ENCODE assay signal across 8 cellular contexts in the genomic region with DNA sequence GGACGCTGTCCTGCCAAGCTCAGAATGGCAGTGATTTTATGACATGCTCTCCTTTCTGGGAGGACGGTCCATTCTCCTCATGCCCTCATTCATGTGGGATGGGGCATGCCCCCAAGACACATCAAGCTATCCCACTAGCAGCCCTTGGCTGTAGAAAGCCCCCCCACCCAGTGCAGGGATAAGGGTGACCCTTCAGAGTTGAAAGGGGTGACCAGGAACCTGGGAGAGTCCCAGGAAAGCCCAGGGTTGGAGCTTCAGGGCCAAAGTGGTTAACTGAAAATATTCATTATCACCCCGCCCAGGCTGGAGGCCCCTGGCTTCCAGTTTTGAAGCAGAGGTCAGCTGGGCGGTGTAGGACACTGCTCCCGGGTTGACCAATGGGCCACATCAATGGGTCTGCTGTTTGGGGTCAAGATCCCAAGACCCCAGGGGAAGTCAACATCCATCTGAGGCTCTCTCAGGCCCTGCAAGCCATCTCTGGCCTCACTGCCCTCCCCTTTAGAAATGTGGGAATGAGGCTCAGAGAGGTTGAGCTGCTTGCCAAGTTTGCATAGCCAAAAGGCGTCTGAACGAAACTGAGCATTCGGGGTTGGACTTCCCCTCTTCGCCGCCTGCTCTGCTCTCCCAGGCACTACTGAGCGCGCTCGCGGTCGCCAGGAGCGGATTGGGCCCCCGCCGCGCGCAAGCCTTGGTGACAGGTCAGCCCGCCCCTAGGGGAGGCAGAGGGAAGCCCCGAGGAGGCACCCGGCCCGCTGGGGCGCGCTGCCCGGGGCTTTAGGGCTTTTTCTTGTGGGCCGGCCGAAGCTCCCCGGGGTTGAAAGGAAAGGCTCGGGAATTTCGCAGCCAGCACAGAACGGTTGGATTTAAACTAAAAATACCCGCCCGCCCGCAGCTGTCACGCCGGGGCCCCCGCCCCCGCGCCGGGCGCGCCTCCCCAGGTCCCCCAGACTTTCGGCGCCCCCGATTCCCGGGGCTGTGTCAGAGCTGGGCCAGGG. TPM values are rescaled to one million over a fixed set of nuclear protein-coding genes. Genes with fewer than 3 reads are reported as not detected.
A peak's percentile ranks its signal among the peaks of the same experiment; 100 is the strongest.
DNase-seq lines count a peak whose midpoint lies in the region; ATAC-seq, FAIRE-seq and TF ChIP-seq lines count a peak whose summit lies in the region.

No MANE protein-coding gene starts in this region.

- POLR2A ChIA-PET in PC-9 (lab: Charles Lee; ENCODE audit: unreplicated experiment), result interaction anchor here (0.6 kb wide), 1 partner anchor 9 kb away, joined by 4 read pairs; no protein-coding TSS in a partner anchor

- intact Hi-C loops in PC-9 (cut with micrococcal nuclease; ENCODE audit: unreplicated experiment), result no loop called here
- intact Hi-C loops in activated T-helper 2 cell treated with anti-CD3 and anti-CD28 coated beads, Interferon-gamma antibody, Interleukin-2, Interleukin-4, amounts not matched to agents 10 μg/mL and 5 μg/mL and 100 μg/mL, durations not matched to agents 14 hours and 24 hours and 36 hours (cut with micrococcal nuclease), result loop anchor here (1.0 kb wide), 2 partner anchors 11 to 18 kb away; no protein-coding TSS in a partner anchor
- intact Hi-C loops in pancreas (cut with DNase I), result no loop called here

- no peaks in the 10 kb centered on the region for H3K9me2 ChIP-seq in PC-9 (ENCODE audit: insufficient read depth)

- no peak for FAIRE-seq in pancreas (lab: Jason Lieb, UNC)

- no peaks in the 10 kb centered on the region for H3K36me3 ChIP-seq in PC-9 (ENCODE audit: low read depth)
- H3K36me3 ChIP-seq in gastroesophageal sphincter, result no peaks in the 10 kb centered on the region
- no peaks in the 10 kb centered on the region for H3K36me3 ChIP-seq in pancreas
- no peaks in the 10 kb centered on the region for H3K36me3 ChIP-seq in tibial nerve

- H2AFZ ChIP-seq in PC-9, result 0 out of 2 replicates have a peak overlapping the region, but pooled peaks have one; percentile 58

- WGBS in gastroesophageal sphincter (ENCODE audit: low coverage in 1 of 2), 2 donors, result 13% methylated on average over 5 of the region's 48 CpGs; no CpG with 5 or more reads in 1 of the 2 donors
- WGBS in pancreas, 2 donors, result 7% methylated on average over 46 to 48 of the region's 48 CpGs
- 2% methylated on average over 31 to 34 of the region's 48 CpGs for WGBS in tibial nerve, 2 donors

- H3K27ac ChIP-seq in PC-9 (no peak overlapping the region), gastroesophageal sphincter (peak overlapping the region; percentile 44 to 91 (median 84)), pancreas (peak overlapping the region in 1 of 4 donors; percentile 50), tibial nerve (peak overlapping the region; percentile 75 to 96 (median 96))

- H4K20me1 ChIP-seq in PC-9 (ENCODE audit: insufficient read depth), result no peaks in the 10 kb centered on the region

- peak overlapping the region; percentile 89 for H3K27ac Mint-ChIP-seq in activated T-helper 2 cell treated with anti-CD3 and anti-CD28 coated beads, Interferon-gamma antibody, Interleukin-2, Interleukin-4, amounts not matched to agents 10 μg/mL and 5 μg/mL and 100 μg/mL, durations not matched to agents 14 hours and 24 hours and 36 hours

- CTCF ChIA-PET in PC-9 (lab: Charles Lee), result no interaction called here

- H3K36me3 Mint-ChIP-seq in activated T-helper 2 cell treated with anti-CD3 and anti-CD28 coated beads, Interferon-gamma antibody, Interleukin-2, Interleukin-4, amounts not matched to agents 10 μg/mL and 5 μg/mL and 100 μg/mL, durations not matched to agents 14 hours and 24 hours and 36 hours (ENCODE audit: low read depth), result peaks cover 18% of the 10 kb centered on the region

- BruUV-seq in PC-9 (replicated peaks; lab: Mats Ljungman, UMichigan), result no TSS peak

- H3K4me1 ChIP-seq in PC-9 (replicated peaks; ENCODE audit: insufficient read depth), result peaks cover 17% of the 10 kb centered on the region
- peaks cover 3 to 83% (median 42%) of the 10 kb centered on the region in 3 donors for H3K4me1 ChIP-seq in gastroesophageal sphincter
- H3K4me1 ChIP-seq in pancreas, result peaks cover 0 to 4% (median 0%) of the 10 kb centered on the region in 3 donors
- H3K4me1 ChIP-seq in tibial nerve, result peaks cover 0 to 89% (median 70%) of the 10 kb centered on the region in 4 donors

- no peaks in the 10 kb centered on the region for H3K9me3 ChIP-seq in PC-9 (ENCODE audit: insufficient read depth, low read depth)
- no peaks in the 10 kb centered on the region for H3K9me3 ChIP-seq in gastroesophageal sphincter
- no peaks in the 10 kb centered on the region for H3K9me3 ChIP-seq in pancreas
- no peaks in the 10 kb centered on the region for H3K9me3 ChIP-seq in tibial nerve

- H3K4me2 ChIP-seq in PC-9, result peak overlapping the region; percentile 79

- TF ChIP-seq CTCF in PC-9 (conservative IDR thresholded peaks at IDR 0.05), result peak; percentile 37; the same call in 1 of the 2 replicates
- peak in 3 of 4 experiments; percentile 33 to 42 (median 42) for TF ChIP-seq CTCF in gastroesophageal sphincter (IDR thresholded peaks at IDR 0.05)
- TF ChIP-seq CTCF in pancreas (IDR thresholded peaks at IDR 0.05), result peak in 3 of 4 donors; percentile 8 to 18 (median 11)
- TF ChIP-seq CTCF in tibial nerve (IDR thresholded peaks at IDR 0.05), result peak; percentile 25 to 66 (median 32)

- H3K4me3 Mint-ChIP-seq in activated T-helper 2 cell treated with anti-CD3 and anti-CD28 coated beads, Interferon-gamma antibody, Interleukin-2, Interleukin-4, amounts not matched to agents 10 μg/mL and 5 μg/mL and 100 μg/mL, durations not matched to agents 14 hours and 24 hours and 36 hours (ENCODE audit: low read depth), result peak overlapping the region; percentile 92

- H3K4me3 ChIP-seq in PC-9, result peak overlapping the region; percentile 53
- peak overlapping the region; percentile 51 to 80 for H3K4me3 ChIP-seq in gastroesophageal sphincter
- H3K4me3 ChIP-seq in pancreas, result peak overlapping the region; percentile 44 to 69 (median 52)
- peak overlapping the region; percentile 49 to 87 (median 83) for H3K4me3 ChIP-seq in tibial nerve

- ATAC-seq in GM19324 (IDR thresholded peaks at IDR 0.05; ENCODE audit: low FRiP score, unreplicated experiment), result peak; percentile 88
- ATAC-seq in HG03457 (IDR thresholded peaks at IDR 0.05; ENCODE audit: unreplicated experiment), result peak; percentile 74
- peak; percentile 50 for ATAC-seq in gastroesophageal sphincter
- peak; percentile 70 to 84 (median 79) for ATAC-seq in pancreas

- peaks cover 11% of the 10 kb centered on the region; the same call in 1 of the 2 replicates for H3F3A ChIP-seq in PC-9 (ENCODE audit: insufficient read depth, low read depth)

- peaks cover 62% of the 10 kb centered on the region for H3K4me1 Mint-ChIP-seq in activated T-helper 2 cell treated with anti-CD3 and anti-CD28 coated beads, Interferon-gamma antibody, Interleukin-2, Interleukin-4, amounts not matched to agents 10 μg/mL and 5 μg/mL and 100 μg/mL, durations not matched to agents 14 hours and 24 hours and 36 hours (ENCODE audit: low read depth)

- no peaks in the 10 kb centered on the region for H3K9me3 Mint-ChIP-seq in activated T-helper 2 cell treated with anti-CD3 and anti-CD28 coated beads, Interferon-gamma antibody, Interleukin-2, Interleukin-4, amounts not matched to agents 10 μg/mL and 5 μg/mL and 100 μg/mL, durations not matched to agents 14 hours and 24 hours and 36 hours

- DNase-seq in CD1c-positive myeloid dendritic cell (ENCODE audit: extremely low spot score), result peak; percentile 86
- DNase-seq in PC-9, result no peak
- peak; percentile 81 for DNase-seq in activated T-helper 2 cell treated with anti-CD3 and anti-CD28 coated beads, Interferon-gamma antibody, Interleukin-2, Interleukin-4, amounts not matched to agents 10 μg/mL and 5 μg/mL and 100 μg/mL, durations not matched to agents 14 hours and 24 hours and 36 hours (ENCODE audit: low spot score)
- DNase-seq in pancreas, result peak; percentile 44 to 81 (median 55)
- peak in 1 of 2 donors; percentile 49 for DNase-seq in tibial nerve (ENCODE audit: low spot score in 2 of 2)

- TF ChIP-seq EP300 in gastroesophageal sphincter (IDR thresholded peaks at IDR 0.05) (no peak), tibial nerve (IDR thresholded peaks at IDR 0.05) (peak in 1 of 2 donors; percentile 50)

- H3K27me3 ChIP-seq in PC-9 (ENCODE audit: insufficient read depth, low read depth) (no peaks in the 10 kb centered on the region), gastroesophageal sphincter (peaks cover 48% of the 10 kb centered on the region), pancreas (no peaks in the 10 kb centered on the region), tibial nerve (no peaks in the 10 kb centered on the region)

- H3K79me2 ChIP-seq in PC-9 (ENCODE audit: low read depth), result no peaks in the 10 kb centered on the region

- H3K27me3 Mint-ChIP-seq in activated T-helper 2 cell treated with anti-CD3 and anti-CD28 coated beads, Interferon-gamma antibody, Interleukin-2, Interleukin-4, amounts not matched to agents 10 μg/mL and 5 μg/mL and 100 μg/mL, durations not matched to agents 14 hours and 24 hours and 36 hours (ENCODE audit: low read depth), result no peaks in the 10 kb centered on the region

- no peak for TF ChIP-seq POLR2A in gastroesophageal sphincter (IDR thresholded peaks at IDR 0.05)
- no peak for TF ChIP-seq POLR2A in tibial nerve (IDR thresholded peaks at IDR 0.05)

RNA-seq across cellular contexts. Expression of gene SYNE3, which starts 0.6 kb away (rescaled TPM):
- total RNA-seq in PC-9 (2021) (1.5 and 1.9 TPM in 2 replicates), gastroesophageal sphincter (10 to 100 TPM; 16.5 to 28.0 (median 20.3) TPM), pancreas (1 to 10 TPM in 5 of 6 donors, under 1 TPM in 1; 0.98 to 4.5 (median 2.5) TPM), tibial nerve (100 to 1,000 TPM in 1 of 4 donors, 10 to 100 TPM in 3; 71.0 to 106 (median 87.5) TPM)
- 36.5 and 40.1 TPM in 2 replicates for total RNA-seq in activated T-helper 2 cell treated with anti-CD3 and anti-CD28 coated beads, Interferon-gamma antibody, Interleukin-2, Interleukin-4, amounts not matched to agents 10 μg/mL and 5 μg/mL and 100 μg/mL, durations not matched to agents 14 hours and 24 hours and 36 hours
- 1 to 10 TPM in 1 of 2 donors, under 1 TPM in 1; 0.54 to 1.5 TPM for polyA plus RNA-seq in pancreas

RNA-seq across cellular contexts. Expression of gene GLRX5, which starts 19.0 kb away (rescaled TPM):
- 19.6 and 23.2 TPM in 2 replicates for total RNA-seq in PC-9 (2021)
- total RNA-seq in activated T-helper 2 cell treated with anti-CD3 and anti-CD28 coated beads, Interferon-gamma antibody, Interleukin-2, Interleukin-4, amounts not matched to agents 10 μg/mL and 5 μg/mL and 100 μg/mL, durations not matched to agents 14 hours and 24 hours and 36 hours, result 32.4 and 39.4 TPM in 2 replicates
- total RNA-seq in gastroesophageal sphincter, result 10 to 100 TPM; 30.5 to 50.5 (median 33.3) TPM
- total RNA-seq in pancreas, result 10 to 100 TPM in 4 of 6 donors, 1 to 10 TPM in 2; 8.8 to 16.6 (median 12.8) TPM
- 10 to 100 TPM; 15.1 to 22.9 TPM for polyA plus RNA-seq in pancreas
- 10 to 100 TPM; 26.4 to 44.7 (median 34.6) TPM for total RNA-seq in tibial nerve

Comparison
In these comparisons a context has a peak if more than half of its experiments do, and no peak if none do; other contexts are left out.
1. DNase-seq: peak in CD1c-positive myeloid dendritic cell (single experiment), activated T-helper 2 cell treated with anti-CD3 and anti-CD28 coated beads, Interferon-gamma antibody, Interleukin-2, Interleukin-4, amounts not matched to agents 10 μg/mL and 5 μg/mL and 100 μg/mL, durations not matched to agents 14 hours and 24 hours and 36 hours (single experiment) and pancreas (6 of 6); none in PC-9 (0 of 2).
2. Peak in every context shown above with its lines, with median percentiles within 50 percentile points of each other: ATAC-seq, H3K4me3 ChIP-seq and CTCF ChIP-seq.